8 cellular contexts compared by ENCODE assay signal in genomic region chr20:24948939-24949679, GRCh38. TPM values are rescaled to one million over a fixed set of nuclear protein-coding genes. Genes with fewer than 3 reads are reported as not detected.
DNase-seq lines count a peak whose midpoint lies in the region; ATAC-seq, FAIRE-seq and TF ChIP-seq lines count a peak whose summit lies in the region.

A gene with protein sequence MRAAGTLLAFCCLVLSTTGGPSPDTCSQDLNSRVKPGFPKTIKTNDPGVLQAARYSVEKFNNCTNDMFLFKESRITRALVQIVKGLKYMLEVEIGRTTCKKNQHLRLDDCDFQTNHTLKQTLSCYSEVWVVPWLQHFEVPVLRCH (plus strand): TSS chr20:24949269. CDS start chr20:24949506, 237 bp downstream.

- no peaks in the 10 kb centered on the region for H3K79me2 ChIP-seq in GM23248 (ENCODE audit: insufficient read depth)

- H3K9me3 ChIP-seq in pancreas: no peaks in the 10 kb centered on the region
- no peaks in the 10 kb centered on the region for H3K9me3 ChIP-seq in GM23248 (ENCODE audit: low read depth)

- H3K4me1 Mint-ChIP-seq in progenitor cell of endocrine pancreas (ENCODE audit: low read depth): no peaks in the 10 kb centered on the region

- H3F3A ChIP-seq in GM23248 (ENCODE audit: insufficient read depth): no peaks in the 10 kb centered on the region

- WGBS in pancreas, 2 donors: 71 to 80% methylated on average over 20 of the region's 20 CpGs
- 78 to 83% methylated on average over 18 to 20 of the region's 20 CpGs for WGBS in GM23248 (ENCODE audit: low coverage in 1 of 2, low lambda C conversion rate in 2 of 2, missing lambda C conversion rate in 2 of 2), 2 experiments

- H3K4me1 ChIP-seq in pancreas (no peaks in the 10 kb centered on the region), GM23248 (ENCODE audit: insufficient read depth) (no peaks in the 10 kb centered on the region)

- H3K4me2 ChIP-seq in GM23248 (ENCODE audit: unreplicated experiment): no peak within 1 kb of the TSS

- TF ChIP-seq CTCF in pancreas (IDR thresholded peaks at IDR 0.05) (no peak), progenitor cell of endocrine pancreas (IDR thresholded peaks at IDR 0.05; ENCODE audit: unreplicated experiment) (no peak)

- H3K36me3 ChIP-seq in pancreas: no peaks in the 10 kb centered on the region
- H3K36me3 ChIP-seq in GM23248 (ENCODE audit: low read depth): no peaks in the 10 kb centered on the region

- in situ Hi-C loops in GM23248 (cut with MboI): no loop called here

- H3K9me3 Mint-ChIP-seq in progenitor cell of endocrine pancreas (ENCODE audit: low read depth): peaks cover 22% of the 10 kb centered on the region

- no peak within 1 kb of the TSS for H3K9ac ChIP-seq in GM23248

- H3K27ac ChIP-seq in pancreas: peak within 1 kb of the TSS in 1 of 4 donors; percentile 8
- H3K27ac ChIP-seq in GM23248: no peak within 1 kb of the TSS

- peaks cover 4% of the 10 kb centered on the region for H3K27me3 Mint-ChIP-seq in progenitor cell of endocrine pancreas

- no peaks in the 10 kb centered on the region for H3K27me3 ChIP-seq in pancreas
- no peaks in the 10 kb centered on the region for H3K27me3 ChIP-seq in GM23248 (replicated peaks; ENCODE audit: insufficient read depth)

- H3K4me3 ChIP-seq in pancreas (peak within 1 kb of the TSS in 1 of 4 donors; percentile 20), GM23248 (no peak within 1 kb of the TSS)

- intact Hi-C loops in pancreas (cut with DNase I): no loop called here

- no peaks in the 10 kb centered on the region for H3K9me2 ChIP-seq in GM23248 (ENCODE audit: insufficient read depth)

- H2AFZ ChIP-seq in GM23248: no peak within 1 kb of the TSS

- H3K27ac Mint-ChIP-seq in progenitor cell of endocrine pancreas: no peak within 1 kb of the TSS

- FAIRE-seq in pancreas (lab: Jason Lieb, UNC): no peak

- H4K20me1 ChIP-seq in GM23248 (ENCODE audit: insufficient read depth): no peaks in the 10 kb centered on the region

- H3K4me3 Mint-ChIP-seq in progenitor cell of endocrine pancreas (ENCODE audit: low read depth): no peak within 1 kb of the TSS

- no peaks in the 10 kb centered on the region for H3K36me3 Mint-ChIP-seq in progenitor cell of endocrine pancreas (ENCODE audit: insufficient read depth)

- peak; percentile 65 for ATAC-seq in GM21529 (IDR thresholded peaks at IDR 0.05; ENCODE audit: unreplicated experiment)
- peak in 3 of 4 donors; percentile 38 to 68 (median 63) for ATAC-seq in pancreas
- ATAC-seq in GM19463 (IDR thresholded peaks at IDR 0.05; ENCODE audit: unreplicated experiment): no peak

- DNase-seq in T follicular helper cell (ENCODE audit: low read depth) (peak; percentile 61), pancreas (peak in 2 of 6 donors; percentile 26 to 59), ureter (ENCODE audit: low spot score) (peak; percentile 56), GM23248 (no peak), progenitor cell of endocrine pancreas (ENCODE audit: low spot score, unreplicated experiment) (no peak)
- peak; percentile 86 for DNase-seq in activated naive CD4-positive, alpha-beta T cell treated with Interleukin-2 at 50 U/mL for 16 hours

RNA-seq across cellular contexts. Expression of the gene that starts here (rescaled TPM):
- total RNA-seq in pancreas: 1 to 10 TPM in 1 of 6 donors, under 1 TPM in 2, not detected in 3; 0.44 to 1.2 (median 0.86) TPM
- 1 to 10 TPM in 1 of 2 donors, under 1 TPM in 1; 0.65 to 1.0 TPM for polyA plus RNA-seq in pancreas
- total RNA-seq in ureter: 1.6 TPM
- not detected in 2 replicates for total RNA-seq in GM23248 (2014; rRNA removed; shearing (Covaris generic))
- not detected in 2 replicates for polyA plus RNA-seq in GM23248 (2016; fragmentation: Nextera tagmentation; extraction: Ambion mirVana)
- not detected in 2 replicates for total RNA-seq in progenitor cell of endocrine pancreas

Comparison
In these comparisons a context has a peak if more than half of its experiments do, and no peak if none do; other contexts are left out.
1. DNase-seq: peak in T follicular helper cell (single experiment), activated naive CD4-positive, alpha-beta T cell treated with Interleukin-2 at 50 U/mL for 16 hours (single experiment) and ureter (single experiment); none in GM23248 (single experiment) and progenitor cell of endocrine pancreas (single experiment).